14 cellular contexts compared by ENCODE assay signal in the genomic region with DNA sequence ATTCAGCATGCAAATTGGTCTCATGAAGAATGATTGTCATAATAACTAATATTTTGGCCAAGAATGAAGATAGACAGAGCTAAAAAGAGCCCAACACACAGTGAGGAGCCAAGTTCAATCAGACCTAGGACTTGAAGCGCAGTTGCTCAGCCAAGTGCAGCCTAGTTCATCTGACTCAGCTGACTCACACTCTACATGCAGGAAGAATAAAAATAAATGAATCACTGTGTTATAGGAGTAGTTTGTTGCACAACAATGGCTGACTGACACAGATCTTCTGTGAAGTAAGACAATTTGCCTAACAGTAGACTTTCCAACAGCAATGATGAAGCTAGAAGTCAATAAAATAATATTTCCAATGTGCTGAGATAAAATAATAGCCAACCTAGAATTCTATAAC.
DNase-seq lines count a peak whose midpoint lies in the region; ATAC-seq and TF ChIP-seq lines count a peak whose summit lies in the region.
"Had no signal": no experiment of that assay in that cellular context is flagged by ENCODE, and none has a peak within 500 bp of the region (broad histone marks: within the 10 kb centered on the region; RNA-seq: fewer than 3 reads in every experiment).

No MANE protein-coding gene starts in this region.

- no peak overlapping the region for H2AFZ ChIP-seq in fibroblast of lung (ENCODE audit: low read length)

- TF ChIP-seq POLR2A in esophagus squamous epithelium (IDR thresholded peaks at IDR 0.05) (no peak), GM18505 (IDR thresholded peaks at IDR 0.05; ENCODE audit: borderline replicate concordance, extremely low read depth, insufficient read depth, insufficient read length) (no peak)

- H3K9me3 ChIP-seq in fibroblast of lung (ENCODE audit: control insufficient read depth, insufficient read depth, low read depth, low read length) (no peaks in the 10 kb centered on the region), esophagus squamous epithelium (no peaks in the 10 kb centered on the region)
- H3K9me3 ChIP-seq: heart left ventricle, SJSA1, upper lobe of right lung had no signal

- H3K27me3 ChIP-seq in fibroblast of lung (ENCODE audit: control insufficient read depth, insufficient read depth, low read length) (no peaks in the 10 kb centered on the region), esophagus squamous epithelium (no peaks in the 10 kb centered on the region)
- H3K27me3 ChIP-seq: heart left ventricle, SJSA1, upper lobe of right lung had no signal

- H3K4me2 ChIP-seq in fibroblast of lung (ENCODE audit: extremely low read depth, insufficient read depth, low read length), result no peak overlapping the region

- no peak for ATAC-seq in GM18505 (IDR thresholded peaks at IDR 0.05; ENCODE audit: unreplicated experiment)
- ATAC-seq: HepG2, upper lobe of right lung had no signal

- H3K9ac ChIP-seq in fibroblast of lung (ENCODE audit: insufficient read depth, low read length), result no peak overlapping the region

- no peaks in the 10 kb centered on the region for H3K79me2 ChIP-seq in fibroblast of lung (ENCODE audit: control insufficient read depth, insufficient read depth, low read length)

- H3K27ac ChIP-seq in fibroblast of lung (ENCODE audit: insufficient read depth, low read length) (no peak overlapping the region), esophagus squamous epithelium (no peak overlapping the region)
- H3K27ac ChIP-seq: heart left ventricle, SJSA1, upper lobe of right lung had no signal

- 20 to 30% methylated on average over 1 of the region's 1 CpG for WGBS in esophagus squamous epithelium, 2 donors

- H3K36me3 ChIP-seq in fibroblast of lung (ENCODE audit: control insufficient read depth, insufficient read depth, low read length) (no peaks in the 10 kb centered on the region), esophagus squamous epithelium (no peaks in the 10 kb centered on the region)
- H3K36me3 ChIP-seq: heart left ventricle, SJSA1, upper lobe of right lung had no signal

- no peaks in the 10 kb centered on the region for H3K4me1 ChIP-seq in fibroblast of lung (ENCODE audit: control insufficient read depth, extremely low read depth, insufficient read depth, low read length)
- H3K4me1 ChIP-seq in esophagus squamous epithelium, result peaks cover 0 to 11% (median 0%) of the 10 kb centered on the region in 3 donors
- H3K4me1 ChIP-seq: heart left ventricle, SJSA1, upper lobe of right lung had no signal

- no peak for TF ChIP-seq CTCF in fibroblast of lung (conservative IDR thresholded peaks at IDR 0.05 in 1 of 2, IDR thresholded peaks at IDR 0.05 in 1 of 2; ENCODE audit: low read depth in 1 of 2, low read length in 2 of 2)
- no peak for TF ChIP-seq CTCF in esophagus squamous epithelium (IDR thresholded peaks at IDR 0.05)

- intact Hi-C loops in esophagus squamous epithelium (cut with DNase I), result no loop called here

- H4K20me1 ChIP-seq in fibroblast of lung (ENCODE audit: control insufficient read depth, extremely low read depth, insufficient read depth, low read length), result no peaks in the 10 kb centered on the region

- DNase-seq in EL, result peak; percentile 45
- DNase-seq in NCI-H226, result peak; percentile 75
- DNase-seq in fibroblast of lung (ENCODE audit: low read depth in 2 of 2), result peak; percentile 12 to 19
- DNase-seq in renal cortical epithelial cell (ENCODE audit: low read depth), result peak; percentile 99
- DNase-seq in mesenteric fat pad (ENCODE audit: low spot score), result no peak
- no peak for DNase-seq in cerebellar nuclear complex (lab: John Stamatoyannopoulos, UW)
- DNase-seq in esophagus squamous epithelium (lab: John Stamatoyannopoulos, UW), result no peak
- DNase-seq: activated B cell treated with CpG ODN at 0.5 μM for 24 hours; central memory CD4-positive, alpha-beta T cell; upper lobe of right lung had no signal

- H3K4me3 ChIP-seq in fibroblast of lung (replicated peaks in 1 of 4; ENCODE audit: control extremely low read depth in 1 of 4, insufficient read depth in 1 of 4, low read depth in 3 of 4, low read length in 4 of 4) (no peak overlapping the region), esophagus squamous epithelium (no peak overlapping the region)
- H3K4me3 ChIP-seq: heart left ventricle, SJSA1, upper lobe of right lung had no signal

Comparison
In these comparisons a context has a peak if more than half of its experiments do, and no peak if none do; other contexts are left out.
1. DNase-seq: peak in EL (single experiment), NCI-H226 (single experiment), fibroblast of lung (2 of 2) and renal cortical epithelial cell (single experiment); none in mesenteric fat pad (single experiment), cerebellar nuclear complex (0 of 2) and esophagus squamous epithelium (single experiment).